Comparison of ENCODE assay signal across 10 cellular contexts in the genomic region with DNA sequence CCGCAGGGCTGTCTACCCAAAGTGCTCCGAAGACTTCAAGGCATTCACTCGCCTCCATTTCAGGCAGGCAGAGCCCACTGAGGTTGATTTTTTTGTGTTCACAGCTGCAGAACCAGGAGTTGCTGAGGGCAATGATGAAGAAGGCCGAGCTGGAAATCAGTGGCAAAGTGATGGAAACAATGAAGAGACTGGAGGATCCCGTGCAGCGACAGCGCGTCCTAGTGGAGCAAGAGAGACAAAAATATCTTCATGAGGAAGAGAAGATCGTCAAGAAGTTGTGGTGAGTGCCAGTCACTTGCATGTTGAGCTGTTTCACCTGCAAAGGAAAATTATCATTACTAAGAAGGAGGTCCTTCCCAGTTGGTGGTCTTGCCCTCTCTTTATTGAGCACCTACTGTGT.
DNase-seq lines count a peak whose midpoint lies in the region; ATAC-seq lines count a peak whose summit lies in the region.
"Had no signal": no experiment of that assay in that cellular context is flagged by ENCODE, and none has a peak within 500 bp of the region (broad histone marks: within the 10 kb centered on the region; RNA-seq: fewer than 3 reads in every experiment).

No MANE protein-coding gene starts in this region.

- POLR2A ChIA-PET in T-cell (lab: Charles Lee): no interaction called here

- H3K4me1 Mint-ChIP-seq in stimulated activated naive CD8-positive, alpha-beta T cell treated with anti-CD3 and anti-CD28 coated beads, Interleukin-15, amount 100 ng/mL, for 72 hours: no peaks in the 10 kb centered on the region
- no peaks in the 10 kb centered on the region for H3K4me1 Mint-ChIP-seq in T-cell

- no peaks in the 10 kb centered on the region for H3K9me3 Mint-ChIP-seq in stimulated activated naive CD8-positive, alpha-beta T cell treated with anti-CD3 and anti-CD28 coated beads, Interleukin-15, amount 100 ng/mL, for 72 hours
- no peaks in the 10 kb centered on the region for H3K9me3 Mint-ChIP-seq in T-cell
- H3K9me3 Mint-ChIP-seq: T-helper 2 cell treated with Interferon-gamma antibody and Interleukin-4, amounts not matched to agents 5 μg/mL and 100 μg/mL, for 36 hours had no signal

- H3K4me1 ChIP-seq in SJCRH30: no peaks in the 10 kb centered on the region
- H3K4me1 ChIP-seq: vagina had no signal

- H3K27me3 Mint-ChIP-seq in stimulated activated naive CD8-positive, alpha-beta T cell treated with anti-CD3 and anti-CD28 coated beads, Interleukin-15, amount 100 ng/mL, for 72 hours: peaks cover 20% of the 10 kb centered on the region
- H3K27me3 Mint-ChIP-seq in T-cell: peaks cover 4 to 8% of the 10 kb centered on the region in 2 donors

- no peak for ATAC-seq in stimulated activated naive CD8-positive, alpha-beta T cell treated with anti-CD3 and anti-CD28 coated beads, Interleukin-15, Interleukin-2, amounts not matched to agents 100 U/mL and 50 U/mL, for 24 hours
- no peak for ATAC-seq in stimulated activated naive CD8-positive, alpha-beta T cell treated with anti-CD3 and anti-CD28 coated beads, Interleukin-15, amount 100 ng/mL, for 72 hours
- ATAC-seq in HG03378 (IDR thresholded peaks at IDR 0.05; ENCODE audit: unreplicated experiment) (no peak), T-cell (replicated peaks in 1 of 4) (no peak)

- no peak overlapping the region for H3K4me3 Mint-ChIP-seq in stimulated activated naive CD8-positive, alpha-beta T cell treated with anti-CD3 and anti-CD28 coated beads, Interleukin-15, amount 100 ng/mL, for 72 hours
- no peak overlapping the region for H3K4me3 Mint-ChIP-seq in T-cell
- H3K4me3 Mint-ChIP-seq: T-helper 2 cell treated with Interferon-gamma antibody and Interleukin-4, amounts not matched to agents 5 μg/mL and 100 μg/mL, for 36 hours had no signal

- peak overlapping the region in 1 of 2 donors; percentile 65 for H3K27ac Mint-ChIP-seq in stimulated activated naive CD8-positive, alpha-beta T cell treated with anti-CD3 and anti-CD28 coated beads, Interleukin-15, amount 100 ng/mL, for 72 hours
- H3K27ac Mint-ChIP-seq in T-cell: no peak overlapping the region
- H3K27ac Mint-ChIP-seq: T-helper 2 cell treated with Interferon-gamma antibody and Interleukin-4, amounts not matched to agents 5 μg/mL and 100 μg/mL, for 36 hours had no signal

- no peaks in the 10 kb centered on the region for H3K27me3 ChIP-seq in SJCRH30
- H3K27me3 ChIP-seq: vagina had no signal

- no peaks in the 10 kb centered on the region for H3K9me3 ChIP-seq in SJCRH30 (replicated peaks)
- H3K9me3 ChIP-seq: vagina had no signal

- H3K27ac ChIP-seq in SJCRH30: no peak overlapping the region
- H3K27ac ChIP-seq: vagina had no signal

- DNase-seq in stimulated activated naive CD8-positive, alpha-beta T cell treated with anti-CD3 and anti-CD28 coated beads, Interleukin-15, Interleukin-2, amounts not matched to agents 100 U/mL and 50 U/mL, for 24 hours: peak; percentile 7
- no peak for DNase-seq in stimulated activated naive CD8-positive, alpha-beta T cell treated with anti-CD3 and anti-CD28 coated beads, Interleukin-15, amount 100 ng/mL, for 72 hours
- DNase-seq in SJCRH30 (peak; percentile 38 to 70), globus pallidus (ENCODE audit: low spot score) (peak; percentile 29), T-cell (no peak), DMS79 treated with DMSO at 0.1 percent for 48 hours (lab: John Stamatoyannopoulos, UW) (no peak), OCI-M2 (lab: John Stamatoyannopoulos, UW; ENCODE audit: unreplicated experiment) (no peak)

- CTCF ChIA-PET in T-cell (lab: Charles Lee): no interaction called here

- H3K4me3 ChIP-seq in SJCRH30: no peak overlapping the region
- H3K4me3 ChIP-seq: vagina had no signal

- no peaks in the 10 kb centered on the region for H3K36me3 Mint-ChIP-seq in T-cell

- H3K36me3 ChIP-seq in SJCRH30: peaks cover 12% of the 10 kb centered on the region

Comparison
In these comparisons a context has a peak if more than half of its experiments do, and no peak if none do; other contexts are left out.
1. DNase-seq: peak in stimulated activated naive CD8-positive, alpha-beta T cell treated with anti-CD3 and anti-CD28 coated beads, Interleukin-15, Interleukin-2, amounts not matched to agents 100 U/mL and 50 U/mL, for 24 hours (single experiment), SJCRH30 (2 of 2) and globus pallidus (single experiment); none in stimulated activated naive CD8-positive, alpha-beta T cell treated with anti-CD3 and anti-CD28 coated beads, Interleukin-15, amount 100 ng/mL, for 72 hours (0 of 2), T-cell (0 of 34), DMS79 treated with DMSO at 0.1 percent for 48 hours (single experiment) and OCI-M2 (single experiment).